In genomic region chr22:49232319-49233067, GRCh38 we compare ENCODE assay signal across 21 cellular contexts.
DNase-seq lines count a peak whose midpoint lies in the region; ATAC-seq, FAIRE-seq and TF ChIP-seq lines count a peak whose summit lies in the region.
"Had no signal": no experiment of that assay in that cellular context is flagged by ENCODE, and none has a peak within 500 bp of the region (broad histone marks: within the 10 kb centered on the region; RNA-seq: fewer than 3 reads in every experiment).

No MANE protein-coding gene starts in this region.

- CTCF ChIA-PET in HepG2 (lab: Yijun Ruan, JAX; ENCODE audit: low intra/inter-chr PET ratio, low total read pairs) = no interaction called here

- no peaks in the 10 kb centered on the region for H3K4me1 ChIP-seq in right lobe of liver
- H3K4me1 ChIP-seq in HepG2 (ENCODE audit: insufficient read depth, low read length) = no peaks in the 10 kb centered on the region
- H3K4me1 ChIP-seq in lower lobe of right lung = no peaks in the 10 kb centered on the region
- H3K4me1 ChIP-seq: SJCRH30 had no signal

- TF ChIP-seq CTCF in right lobe of liver (IDR thresholded peaks at IDR 0.05) (no peak), HepG2 (CRISPR knock-in tag; IDR thresholded peaks at IDR 0.05) (no peak), lower lobe of right lung (IDR thresholded peaks at IDR 0.05) (no peak)

- DNase-seq in activated CD4-positive, alpha-beta T cell treated with anti-CD3 and anti-CD28 coated beads, Interleukin-2, amount 10 ng/mL, durations not matched to agents 24 days and 14 days = peak; percentile 32
- DNase-seq in activated CD4-positive, alpha-beta T cell treated with anti-CD3 and anti-CD28 coated beads, Interleukin-2, amount 50 U/mL, for 4 hours = no peak
- peak in 2 of 3 donors; percentile 31 to 36 for DNase-seq in right lobe of liver
- no peak for DNase-seq in HepG2 (ENCODE audit: low spot score)
- DNase-seq in posterior vena cava (ENCODE audit: low spot score) = peak; percentile 70
- DNase-seq in activated gamma-delta T cell (lab: John Stamatoyannopoulos, UW) = no peak
- no peak for DNase-seq in lower lobe of right lung
- DNase-seq: DMS79 treated with DMSO at 0.1 percent for 48 hours, IMR-90, NCI-H1417, NCI-H187, NCI-H2227 treated with DMSO at 0.1 percent for 48 hours, NCI-H510A treated with DMSO at 0.1 percent for 48 hours, PC-9, SJCRH30 had no signal

- H3K27ac ChIP-seq in right lobe of liver = no peak overlapping the region
- no peak overlapping the region for H3K27ac ChIP-seq in HepG2 (ENCODE audit: extremely low read length, insufficient read depth, low read length)
- H3K27ac ChIP-seq in lower lobe of right lung = no peak overlapping the region
- H3K27ac ChIP-seq: 22Rv1, HL-60, PC-9, RWPE1, SJCRH30 had no signal

- no peak overlapping the region for H3K4me3 Mint-ChIP-seq in activated CD4-positive, alpha-beta T cell treated with anti-CD3 and anti-CD28 coated beads, Interleukin-2, amount 10 ng/mL, durations not matched to agents 24 days and 14 days

- no peak overlapping the region for H3K9ac ChIP-seq in HepG2 (ENCODE audit: insufficient read depth, low read depth, low read length)

- no peaks in the 10 kb centered on the region for H3K79me2 ChIP-seq in HepG2 (ENCODE audit: insufficient read depth, low read length)

- no peak for FAIRE-seq in HepG2 (lab: Jason Lieb, UNC)
- FAIRE-seq: H54 had no signal

- in situ Hi-C loops in HepG2 (cut with HindIII; ENCODE audit: extremely low pct_ligation_motif_present, low pct_unique_long_range_greater_than_20kb) = no loop called here

- H3K4me2 ChIP-seq in HepG2 (ENCODE audit: low read depth, low read length) = no peak overlapping the region
- H3K4me2 ChIP-seq: PC-9 had no signal

- H2AFZ ChIP-seq in HepG2 (ENCODE audit: low read length) = no peak overlapping the region
- H2AFZ ChIP-seq: PC-9 had no signal

- no peaks in the 10 kb centered on the region for H3K4me1 Mint-ChIP-seq in activated CD4-positive, alpha-beta T cell treated with anti-CD3 and anti-CD28 coated beads, Interleukin-2, amount 10 ng/mL, durations not matched to agents 24 days and 14 days
- H3K4me1 Mint-ChIP-seq: CD14-positive monocyte had no signal

- POLR2A ChIA-PET in HepG2 (lab: Yijun Ruan, JAX) = no interaction called here

- no peak for TF ChIP-seq RAD21 in HepG2 (CRISPR knock-in tag; IDR thresholded peaks at IDR 0.05)

- H3K36me3 ChIP-seq in right lobe of liver (no peaks in the 10 kb centered on the region), HepG2 (replicated peaks in 1 of 2; ENCODE audit: control insufficient read depth in 1 of 2, insufficient read depth in 2 of 2, low read length in 2 of 2) (no peaks in the 10 kb centered on the region), lower lobe of right lung (no peaks in the 10 kb centered on the region)
- H3K36me3 ChIP-seq: SJCRH30 had no signal

- no peaks in the 10 kb centered on the region for H4K20me1 ChIP-seq in HepG2 (ENCODE audit: insufficient read depth, low read length)

- H3K9me3 Mint-ChIP-seq in activated CD4-positive, alpha-beta T cell treated with anti-CD3 and anti-CD28 coated beads, Interleukin-2, amount 10 ng/mL, durations not matched to agents 24 days and 14 days = no peaks in the 10 kb centered on the region

- BruUV-seq in HepG2 (replicated peaks; lab: Mats Ljungman, UMichigan) = no TSS peak

- TF ChIP-seq EP300 in HepG2 (IDR thresholded peaks at IDR 0.05; ENCODE audit: low read depth in 2 of 2, low read length in 2 of 2) (no peak), HepG2 (CRISPR knock-in tag; IDR thresholded peaks at IDR 0.05; ENCODE audit: borderline replicate concordance) (no peak)

- H3K27me3 ChIP-seq in right lobe of liver = no peaks in the 10 kb centered on the region
- peaks cover 6 to 32% of the 10 kb centered on the region in 2 experiments; a peak in 4 of 5 replicates for H3K27me3 ChIP-seq in HepG2 (ENCODE audit: control insufficient read depth in 1 of 2, insufficient read depth in 2 of 2, low read length in 2 of 2)
- H3K27me3 ChIP-seq in lower lobe of right lung (ENCODE audit: low read depth) = no peaks in the 10 kb centered on the region

- H3K9me3 ChIP-seq in right lobe of liver (no peaks in the 10 kb centered on the region), HepG2 (ENCODE audit: low read length) (no peaks in the 10 kb centered on the region), lower lobe of right lung (no peaks in the 10 kb centered on the region)
- H3K9me3 ChIP-seq: SJCRH30 had no signal

- WGBS in right lobe of liver (ENCODE audit: insufficient coverage, low coverage, low lambda C conversion rate, missing lambda C conversion rate) = 18% methylated on average over 4 of the region's 23 CpGs
- WGBS in HepG2 (ENCODE audit: low lambda C conversion rate) = 6% methylated on average over 13 of the region's 23 CpGs

- no peak overlapping the region for H3K27ac Mint-ChIP-seq in activated CD4-positive, alpha-beta T cell treated with anti-CD3 and anti-CD28 coated beads, Interleukin-2, amount 10 ng/mL, durations not matched to agents 24 days and 14 days
- H3K27ac Mint-ChIP-seq: CD14-positive monocyte had no signal

- intact Hi-C loops in activated CD4-positive, alpha-beta T cell treated with anti-CD3 and anti-CD28 coated beads, Interleukin-2, amount 10 ng/mL, durations not matched to agents 24 days and 14 days (cut with micrococcal nuclease) = no loop called here
- intact Hi-C loops in right lobe of liver (cut with DNase I) = no loop called here
- intact Hi-C loops in HepG2 (cut with micrococcal nuclease; ENCODE audit: unreplicated experiment) = no loop called here
- intact Hi-C loops in posterior vena cava (cut with DNase I) = no loop called here
- intact Hi-C loops in lower lobe of right lung (cut with DNase I) = no loop called here

- H3K27me3 Mint-ChIP-seq in activated CD4-positive, alpha-beta T cell treated with anti-CD3 and anti-CD28 coated beads, Interleukin-2, amount 10 ng/mL, durations not matched to agents 24 days and 14 days = no peaks in the 10 kb centered on the region

- H3K4me3 ChIP-seq in right lobe of liver (no peak overlapping the region), HepG2 (replicated peaks in 1 of 3; ENCODE audit: insufficient read depth in 1 of 3, low read depth in 2 of 3, low read length in 3 of 3) (no peak overlapping the region), lower lobe of right lung (no peak overlapping the region)
- H3K4me3 ChIP-seq: PC-9, SJCRH30 had no signal

- no peak for TF ChIP-seq POLR2A in right lobe of liver (IDR thresholded peaks at IDR 0.05)
- TF ChIP-seq POLR2A in HepG2 (IDR thresholded peaks at IDR 0.05; ENCODE audit: insufficient read depth in 1 of 2, low read depth in 2 of 2, low read length in 2 of 2) = no peak

- ATAC-seq in right lobe of liver = no peak
- no peak for ATAC-seq in HepG2
- ATAC-seq in GM19463 (IDR thresholded peaks at IDR 0.05; ENCODE audit: unreplicated experiment) = no peak
- no peak for ATAC-seq in lower lobe of right lung

- H3K36me3 Mint-ChIP-seq in activated CD4-positive, alpha-beta T cell treated with anti-CD3 and anti-CD28 coated beads, Interleukin-2, amount 10 ng/mL, durations not matched to agents 24 days and 14 days (ENCODE audit: low read depth) = no peaks in the 10 kb centered on the region
- H3K36me3 Mint-ChIP-seq: CD14-positive monocyte had no signal

TF ChIP-seq in HepG2, 621 proteins besides CTCF, POLR2A, EP300 and RAD21:
- TF ChIP-seq ZSCAN9 (CRISPR knock-in tag; IDR thresholded peaks at IDR 0.05; ENCODE audit: borderline replicate concordance) (no peak), POLR2AphosphoS5 (IDR thresholded peaks at IDR 0.05; ENCODE audit: low read depth, low read length) (no peak), ZNF879 (CRISPR knock-in tag; IDR thresholded peaks at IDR 0.05) (no peak), ZNF709 (CRISPR knock-in tag; IDR thresholded peaks at IDR 0.05) (no peak), ZNF704 (CRISPR knock-in tag; IDR thresholded peaks at IDR 0.05; ENCODE audit: borderline replicate concordance) (no peak), FOXK2 (IDR thresholded peaks at IDR 0.05) (no peak), RAD51 (IDR thresholded peaks at IDR 0.05; ENCODE audit: borderline replicate concordance) (no peak), IKZF1 (IDR thresholded peaks at IDR 0.05) (no peak), TOE1 (CRISPR knock-in tag; IDR thresholded peaks at IDR 0.05) (no peak), HMG20A (CRISPR knock-in tag; IDR thresholded peaks at IDR 0.05; ENCODE audit: borderline replicate concordance) (no peak), PTBP1 (IDR thresholded peaks at IDR 0.05; ENCODE audit: low read depth, low read length, poor library complexity, severe bottlenecking) (no peak), CEBPG (CRISPR knock-in tag; IDR thresholded peaks at IDR 0.05) (no peak), ZNF296 (CRISPR knock-in tag; conservative IDR thresholded peaks at IDR 0.05) (no peak), ATF7 (IDR thresholded peaks at IDR 0.05) (no peak), ATF7 (CRISPR knock-in tag; IDR thresholded peaks at IDR 0.05) (no peak), ZNF598 (CRISPR knock-in tag; IDR thresholded peaks at IDR 0.05; ENCODE audit: borderline replicate concordance) (no peak), ZNF205 (CRISPR knock-in tag; IDR thresholded peaks at IDR 0.05) (no peak), ZSCAN20 (CRISPR knock-in tag; IDR thresholded peaks at IDR 0.05; ENCODE audit: borderline replicate concordance) (no peak), ZBTB7A (CRISPR knock-in tag; IDR thresholded peaks at IDR 0.05) (no peak), GZF1 (CRISPR knock-in tag; IDR thresholded peaks at IDR 0.05) (no peak), ZNF619 (CRISPR knock-in tag; IDR thresholded peaks at IDR 0.05) (no peak)

Comparison
In these comparisons a context has a peak if more than half of its experiments do, and no peak if none do; other contexts are left out.
1. DNase-seq: peak in activated CD4-positive, alpha-beta T cell treated with anti-CD3 and anti-CD28 coated beads, Interleukin-2, amount 10 ng/mL, durations not matched to agents 24 days and 14 days (single experiment), right lobe of liver (2 of 3) and posterior vena cava (single experiment); none in activated CD4-positive, alpha-beta T cell treated with anti-CD3 and anti-CD28 coated beads, Interleukin-2, amount 50 U/mL, for 4 hours (0 of 2), HepG2 (single experiment), activated gamma-delta T cell (single experiment) and lower lobe of right lung (single experiment).